Comparison of ENCODE assay signal across 26 cellular contexts in the genomic region with DNA sequence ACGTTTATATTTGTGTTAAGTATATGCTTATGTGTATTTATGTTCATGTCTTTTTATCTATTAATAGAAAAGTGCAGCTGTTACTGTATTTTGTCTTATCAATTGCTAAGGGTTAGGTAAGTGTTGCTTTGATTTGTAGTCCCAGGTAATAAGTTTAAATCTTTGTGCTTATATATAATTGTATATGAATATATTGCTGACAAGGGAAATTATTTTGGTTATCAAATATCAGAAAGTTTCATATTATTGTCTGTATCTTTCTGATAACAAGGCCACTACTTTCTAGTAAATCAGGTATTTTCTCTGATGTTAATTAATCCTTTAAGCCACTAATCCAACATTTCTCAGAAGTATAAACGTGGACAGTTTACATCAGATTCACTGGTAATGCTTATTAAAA. TPM values are rescaled to one million over a fixed set of nuclear protein-coding genes. Genes with fewer than 3 reads are reported as not detected.
DNase-seq lines count a peak whose midpoint lies in the region; ATAC-seq, FAIRE-seq and TF ChIP-seq lines count a peak whose summit lies in the region.
"Had no signal": no experiment of that assay in that cellular context is flagged by ENCODE, and none has a peak within 500 bp of the region (broad histone marks: within the 10 kb centered on the region; RNA-seq: fewer than 3 reads in every experiment).

No MANE protein-coding gene starts in this region.

- H3K36me3 ChIP-seq in HepG2 (replicated peaks in 1 of 2; ENCODE audit: control insufficient read depth in 1 of 2, insufficient read depth in 2 of 2, low read length in 2 of 2) (no peaks in the 10 kb centered on the region), right lobe of liver (no peaks in the 10 kb centered on the region), IMR-90 (ENCODE audit: control insufficient read depth, insufficient read depth, low read length) (no peaks in the 10 kb centered on the region), K562 (ENCODE audit: control insufficient read depth, insufficient read depth, low read length) (no peaks in the 10 kb centered on the region), upper lobe of right lung (no peaks in the 10 kb centered on the region)
- H3K36me3 ChIP-seq: BLaER1 treated with 17β-estradiol and CSF1 and Interleukin-3, amounts not matched to agents 10 nM and 100 nM had no signal

- DNase-seq in HepG2 (ENCODE audit: low spot score) (no peak), right lobe of liver (no peak), IMR-90 (no peak), K562 (ENCODE audit: extremely low read depth in 1 of 4, low spot score in 3 of 4) (no peak), KBM-7 (no peak), SIG-M5 treated with dmso at 0.1 percent for 504 hours (lab: John Stamatoyannopoulos, UW; ENCODE audit: unreplicated experiment) (no peak), upper lobe of right lung (no peak)
- DNase-seq: ACHN; Caco-2; Calu3; CD4-positive, alpha-beta T cell; CD8-positive, alpha-beta T cell; DMS 273 treated with DMSO at 0.1 percent for 48 hours; DMS153; DMS53; DMS79; DND-41; EL; GF-D8 had no signal

- BruUV-seq in HepG2 (replicated peaks; lab: Mats Ljungman, UMichigan) (no TSS peak), IMR-90 (replicated peaks; lab: Mats Ljungman, UMichigan) (no TSS peak), K562 (replicated peaks; lab: Mats Ljungman, UMichigan) (no TSS peak)

- dilution Hi-C loops in IMR-90 (cut with HindIII; ENCODE audit: low sequenced_read_pairs, unreplicated experiment), result no loop called here

- ATAC-seq in HepG2 (no peak), right lobe of liver (no peak), IMR-90 (ENCODE audit: low read depth) (no peak), K562 (no peak), upper lobe of right lung (no peak)
- ATAC-seq: CD8-positive, alpha-beta T cell had no signal

- H2BK20ac ChIP-seq in IMR-90 (ENCODE audit: low read depth, low read length), result no peak overlapping the region

- 73% methylated on average over 2 of the region's 2 CpGs for WGBS in HepG2 (ENCODE audit: low lambda C conversion rate)
- WGBS in right lobe of liver (ENCODE audit: insufficient coverage, low coverage, low lambda C conversion rate, missing lambda C conversion rate), result 70% methylated on average over 2 of the region's 2 CpGs
- no CpG with 5 or more reads among the region's 2 CpGs for WGBS in IMR-90 (ENCODE audit: extremely low coverage in 2 of 2, insufficient read length in 1 of 2), 2 experiments
- 0% methylated on average over 2 of the region's 2 CpGs for WGBS in K562 (ENCODE audit: insufficient coverage, low coverage, missing lambda C conversion rate)

- H3K14ac ChIP-seq in IMR-90 (replicated peaks; ENCODE audit: low read depth, low read length), result no peak overlapping the region

- TF ChIP-seq POLR2A in HepG2 (IDR thresholded peaks at IDR 0.05; ENCODE audit: insufficient read depth in 1 of 2, low read depth in 2 of 2, low read length in 2 of 2), result no peak
- no peak for TF ChIP-seq POLR2A in right lobe of liver (IDR thresholded peaks at IDR 0.05)
- no peak for TF ChIP-seq POLR2A in IMR-90 (IDR thresholded peaks at IDR 0.05; ENCODE audit: low read depth, low read length)
- TF ChIP-seq POLR2A in K562 (conservative IDR thresholded peaks at IDR 0.05), result no peak

- no peak overlapping the region for H2BK120ac ChIP-seq in IMR-90 (ENCODE audit: low read depth, low read length)

- H3K79me2 ChIP-seq in HepG2 (ENCODE audit: insufficient read depth, low read length) (no peaks in the 10 kb centered on the region), K562 (ENCODE audit: control insufficient read depth, insufficient read depth, low read length) (no peaks in the 10 kb centered on the region)

- no peak overlapping the region for H3K23ac ChIP-seq in IMR-90 (ENCODE audit: low read depth, low read length)

- H2AFZ ChIP-seq in HepG2 (ENCODE audit: low read length), result no peak overlapping the region
- no peak overlapping the region for H2AFZ ChIP-seq in IMR-90 (replicated peaks; ENCODE audit: low read length, poor library complexity)
- no peak overlapping the region for H2AFZ ChIP-seq in K562 (ENCODE audit: low read depth, low read length)

- TF ChIP-seq EP300 in HepG2 (IDR thresholded peaks at IDR 0.05; ENCODE audit: low read depth in 2 of 2, low read length in 2 of 2) (no peak), HepG2 (CRISPR knock-in tag; IDR thresholded peaks at IDR 0.05; ENCODE audit: borderline replicate concordance) (no peak), K562 (IDR thresholded peaks at IDR 0.05; ENCODE audit: low read length) (no peak)

- no peaks in the 10 kb centered on the region for H3K4me1 ChIP-seq in HepG2 (ENCODE audit: insufficient read depth, low read length)
- no peaks in the 10 kb centered on the region for H3K4me1 ChIP-seq in right lobe of liver
- H3K4me1 ChIP-seq in IMR-90 (ENCODE audit: control insufficient read depth, insufficient read depth, low read length), result no peaks in the 10 kb centered on the region
- no peaks in the 10 kb centered on the region for H3K4me1 ChIP-seq in K562 (replicated peaks in 1 of 2; ENCODE audit: control insufficient read depth in 2 of 2, insufficient read depth in 2 of 2, low read length in 2 of 2)
- no peaks in the 10 kb centered on the region for H3K4me1 ChIP-seq in upper lobe of right lung
- H3K4me1 ChIP-seq: BLaER1 treated with 17β-estradiol and CSF1 and Interleukin-3, amounts not matched to agents 10 nM and 100 nM; Caco-2 had no signal

- H4K91ac ChIP-seq in IMR-90 (ENCODE audit: insufficient read depth, low read depth, low read length), result no peak overlapping the region

- H4K8ac ChIP-seq in IMR-90 (ENCODE audit: low read depth in 2 of 2, low read length in 2 of 2), result no peak overlapping the region

- H2BK5ac ChIP-seq in IMR-90 (ENCODE audit: low read depth, low read length, poor library complexity, severe bottlenecking), result no peak overlapping the region

- no peak overlapping the region for H2AK9ac ChIP-seq in IMR-90 (replicated peaks; ENCODE audit: low read depth, low read length, poor library complexity)

- intact Hi-C loops in HepG2 (cut with micrococcal nuclease; ENCODE audit: unreplicated experiment), result no loop called here
- intact Hi-C loops in right lobe of liver (cut with DNase I), result no loop called here
- intact Hi-C loops in IMR-90 (cut with micrococcal nuclease), result no loop called here
- intact Hi-C loops in K562 (cut with micrococcal nuclease), result loop anchor here (5.0 kb wide), 1 partner anchor 207 kb away; no protein-coding TSS in a partner anchor
- intact Hi-C loops in upper lobe of right lung (cut with DNase I), result no loop called here

- H4K20me1 ChIP-seq in HepG2 (ENCODE audit: insufficient read depth, low read length) (no peaks in the 10 kb centered on the region), IMR-90 (ENCODE audit: insufficient read depth, low read length) (no peaks in the 10 kb centered on the region), K562 (replicated peaks; ENCODE audit: control insufficient read depth, insufficient read depth, low read length) (no peaks in the 10 kb centered on the region; the same call in 1 of the 2 replicates)
- H4K20me1 ChIP-seq: BLaER1 treated with 17β-estradiol and CSF1 and Interleukin-3, amounts not matched to agents 10 nM and 100 nM had no signal

- H3K9me1 ChIP-seq in IMR-90 (ENCODE audit: insufficient read depth, low read length) (0 out of 2 replicates have a peak, but pooled peaks cover 2% of the 10 kb centered on the region), K562 (ENCODE audit: control insufficient read depth, insufficient read depth, low read length) (no peaks in the 10 kb centered on the region)

- POLR2A ChIA-PET in HepG2 (lab: Yijun Ruan, JAX) (no interaction called here), IMR-90 (lab: Charles Lee; ENCODE audit: unreplicated experiment) (no interaction called here), K562 (lab: Yijun Ruan, JAX) (interaction anchor here (1.0 to 1.1 kb wide), 2 partner anchors 11 to 22 kb away, joined by 3 to 4 read pairs; no protein-coding TSS in a partner anchor)

- no peak overlapping the region for H2AK5ac ChIP-seq in IMR-90 (ENCODE audit: low read depth, low read length)

- H3K27me3 ChIP-seq in HepG2 (ENCODE audit: control insufficient read depth in 1 of 2, insufficient read depth in 2 of 2, low read length in 2 of 2), result no peaks in the 10 kb centered on the region
- no peaks in the 10 kb centered on the region for H3K27me3 ChIP-seq in right lobe of liver
- H3K27me3 ChIP-seq in IMR-90 (ENCODE audit: control insufficient read depth, insufficient read depth, low read length), result no peaks in the 10 kb centered on the region
- no peaks in the 10 kb centered on the region for H3K27me3 ChIP-seq in K562 (ENCODE audit: control insufficient read depth in 2 of 2, insufficient read depth in 2 of 2, low read length in 2 of 2)
- H3K27me3 ChIP-seq in upper lobe of right lung, result no peaks in the 10 kb centered on the region
- H3K27me3 ChIP-seq: BLaER1 treated with 17β-estradiol and CSF1 and Interleukin-3, amounts not matched to agents 10 nM and 100 nM had no signal

- no peak overlapping the region for H3K56ac ChIP-seq in IMR-90 (ENCODE audit: extremely low read depth, insufficient read depth, low read length)

- no peak overlapping the region for H3K4ac ChIP-seq in IMR-90 (ENCODE audit: low read depth, low read length)

- H3K9ac ChIP-seq in HepG2 (ENCODE audit: insufficient read depth, low read depth, low read length), result no peak overlapping the region
- H3K9ac ChIP-seq in IMR-90 (ENCODE audit: low read depth, low read length), result no peak overlapping the region
- no peak overlapping the region for H3K9ac ChIP-seq in K562 (ENCODE audit: insufficient read depth in 1 of 2, low read depth in 2 of 2, low read length in 2 of 2)
- H3K9ac ChIP-seq: BLaER1 treated with 17β-estradiol and CSF1 and Interleukin-3, amounts not matched to agents 10 nM and 100 nM had no signal

- no peak overlapping the region for H3K4me3 ChIP-seq in HepG2 (replicated peaks in 1 of 3; ENCODE audit: insufficient read depth in 1 of 3, low read depth in 2 of 3, low read length in 3 of 3)
- H3K4me3 ChIP-seq in right lobe of liver, result no peak overlapping the region
- H3K4me3 ChIP-seq in IMR-90 (ENCODE audit: insufficient read depth, low read depth, low read length), result no peak overlapping the region
- no peak overlapping the region for H3K4me3 ChIP-seq in K562
- H3K4me3 ChIP-seq in upper lobe of right lung, result no peak overlapping the region
- H3K4me3 ChIP-seq: BLaER1 treated with 17β-estradiol and CSF1 and Interleukin-3, amounts not matched to agents 10 nM and 100 nM had no signal

- CTCF ChIA-PET in HepG2 (lab: Yijun Ruan, JAX; ENCODE audit: low intra/inter-chr PET ratio, low total read pairs) (no interaction called here), IMR-90 (lab: Yijun Ruan, JAX) (interaction anchor here (0.6 kb wide), 1 partner anchor 1715 kb away, joined by 3 read pairs; no protein-coding TSS in a partner anchor), K562 (lab: Yijun Ruan, JAX; ENCODE audit: low intra/inter-chr PET ratio) (no interaction called here)

- no peak overlapping the region for H3K27ac ChIP-seq in HepG2 (ENCODE audit: extremely low read length, insufficient read depth, low read length)
- H3K27ac ChIP-seq in right lobe of liver, result no peak overlapping the region
- H3K27ac ChIP-seq in IMR-90 (ENCODE audit: insufficient read depth, low read length), result no peak overlapping the region
- no peak overlapping the region for H3K27ac ChIP-seq in K562 (ENCODE audit: extremely low read depth, low read depth, low read length)
- no peak overlapping the region for H3K27ac ChIP-seq in upper lobe of right lung
- H3K27ac ChIP-seq: 22Rv1; BLaER1 treated with 17β-estradiol and CSF1 and Interleukin-3, amounts not matched to agents 10 nM and 100 nM; C4-2B had no signal

- H2BK15ac ChIP-seq in IMR-90 (ENCODE audit: low read depth, low read length), result no peak overlapping the region

- in situ Hi-C loops in HepG2 (cut with HindIII; ENCODE audit: extremely low pct_ligation_motif_present, low pct_unique_long_range_greater_than_20kb) (no loop called here), IMR-90 (cut with MboI; ENCODE audit: low sequenced_read_pairs) (no loop called here), K562 (cut with MboI) (no loop called here), KBM-7 (cut with MboI; ENCODE audit: low pct_unique_long_range_greater_than_20kb, low sequenced_read_pairs) (no loop called here)

- TF ChIP-seq CTCF in HepG2 (CRISPR knock-in tag; IDR thresholded peaks at IDR 0.05) (no peak), right lobe of liver (IDR thresholded peaks at IDR 0.05) (no peak), IMR-90 (conservative IDR thresholded peaks at IDR 0.05; ENCODE audit: low read depth, low read length) (no peak), K562 (IDR thresholded peaks at IDR 0.05 in 2 of 3, conservative IDR thresholded peaks at IDR 0.05 in 1 of 3; ENCODE audit: insufficient read depth in 2 of 3, low read depth in 1 of 3, low read length in 3 of 3) (no peak), upper lobe of right lung (IDR thresholded peaks at IDR 0.05) (no peak)

- H3K9me3 ChIP-seq in HepG2 (ENCODE audit: low read length), result no peaks in the 10 kb centered on the region
- H3K9me3 ChIP-seq in right lobe of liver, result no peaks in the 10 kb centered on the region
- no peaks in the 10 kb centered on the region for H3K9me3 ChIP-seq in IMR-90 (ENCODE audit: control insufficient read depth, insufficient read depth, low read length)
- no peaks in the 10 kb centered on the region for H3K9me3 ChIP-seq in K562 (replicated peaks; ENCODE audit: control insufficient read depth, insufficient read depth, low read depth, low read length)
- H3K9me3 ChIP-seq in upper lobe of right lung, result no peaks in the 10 kb centered on the region
- H3K9me3 ChIP-seq: BLaER1 treated with 17β-estradiol and CSF1 and Interleukin-3, amounts not matched to agents 10 nM and 100 nM; Caco-2 had no signal

- no peak overlapping the region for H4K5ac ChIP-seq in IMR-90 (ENCODE audit: low read depth, low read length)

- no peak for TF ChIP-seq RAD21 in HepG2 (CRISPR knock-in tag; IDR thresholded peaks at IDR 0.05)
- TF ChIP-seq RAD21 in IMR-90 (IDR thresholded peaks at IDR 0.05; ENCODE audit: low read length), result no peak
- no peak for TF ChIP-seq RAD21 in K562 (CRISPR knock-in tag; conservative IDR thresholded peaks at IDR 0.05 in 1 of 2, IDR thresholded peaks at IDR 0.05 in 1 of 2)

- no peak overlapping the region for H3K18ac ChIP-seq in IMR-90 (ENCODE audit: low read depth, low read length)

- no peaks in the 10 kb centered on the region; a peak in 1 of 4 replicates for H3K79me1 ChIP-seq in IMR-90 (ENCODE audit: low read depth in 1 of 2, low read length in 2 of 2)

- FAIRE-seq in HepG2 (lab: Jason Lieb, UNC) (no peak), K562 (lab: Jason Lieb, UNC) (no peak)
- FAIRE-seq: GM19239 had no signal

- H3K4me2 ChIP-seq in HepG2 (ENCODE audit: low read depth, low read length) (no peak overlapping the region), IMR-90 (ENCODE audit: low read depth, low read length) (no peak overlapping the region), K562 (ENCODE audit: insufficient read depth, low read length) (no peak overlapping the region)
- H3K4me2 ChIP-seq: BLaER1 treated with 17β-estradiol and CSF1 and Interleukin-3, amounts not matched to agents 10 nM and 100 nM had no signal

RNA-seq across cellular contexts. Expression of a gene that starts 21.3 kb away (rescaled TPM):
- total RNA-seq in HepG2 (2016; rRNA removed; fragmentation: Illumina TruSeq; extraction: Trizol), result 1.5 TPM in 1 of 2 replicates, not detected in the other
- total RNA-seq in HepG2 (2016; cell fraction: cytosol; rRNA removed; fragmentation: Illumina TruSeq; extraction: Trizol; ENCODE audit: low read depth), result not detected in 2 replicates
- 1.1 TPM in 1 of 2 replicates, not detected in the other for total RNA-seq in HepG2 (2016; cell fraction: insoluble cytoplasmic fraction; rRNA removed; fragmentation: Illumina TruSeq; extraction: Trizol)
- total RNA-seq in HepG2 (2016; cell fraction: membrane; rRNA removed; fragmentation: Illumina TruSeq; extraction: Trizol), result 0.17 TPM in 1 of 2 replicates, not detected in the other
- total RNA-seq in HepG2 (2016; cell fraction: nucleus; rRNA removed; fragmentation: Illumina TruSeq; extraction: Trizol), result 8.6 and 10.1 TPM in 2 replicates
- 0.20 and 0.25 TPM in 2 replicates for polyA plus RNA-seq in HepG2 (2011; rRNA removed)
- not detected in 2 replicates for polyA plus RNA-seq in HepG2 (2011; cell fraction: cytosol; rRNA removed)
- polyA plus RNA-seq in HepG2 (2011; cell fraction: nucleus; rRNA removed), result 2.0 and 2.4 TPM in 2 replicates
- not detected in 2 replicates for polyA plus RNA-seq in HepG2 (2012)
- polyA plus RNA-seq in HepG2 (2016; cell fraction: cytosol; fragmentation: Illumina TruSeq; extraction: Trizol; ENCODE audit: low read depth), result not detected in 2 replicates
- not detected in 2 replicates for polyA plus RNA-seq in HepG2 (2016; cell fraction: insoluble cytoplasmic fraction; fragmentation: Illumina TruSeq; extraction: Trizol; ENCODE audit: low read depth)
- polyA plus RNA-seq in HepG2 (2016; cell fraction: membrane; fragmentation: Illumina TruSeq; extraction: Trizol; ENCODE audit: low read depth), result not detected in 2 replicates
- not detected in 2 replicates for polyA plus RNA-seq in HepG2 (2016; cell fraction: nucleus; fragmentation: Illumina TruSeq; extraction: Trizol; ENCODE audit: insufficient read depth, low read depth)
- polyA minus RNA-seq in HepG2 (2011; rRNA and poly(A)+ RNA removed; ENCODE audit: low replicate concordance), result 4.1 and 6.5 TPM in 2 replicates
- polyA minus RNA-seq in HepG2 (2011; cell fraction: cytosol; rRNA and poly(A)+ RNA removed), result not detected in 2 replicates
- polyA minus RNA-seq in HepG2 (2011; cell fraction: nucleus; rRNA and poly(A)+ RNA removed), result 33.8 and 40.4 TPM in 2 replicates
- total RNA-seq in right lobe of liver, result 1 to 10 TPM in 2 of 6 experiments, under 1 TPM in 4; 0.68 to 3.1 (median 0.87) TPM
- total RNA-seq in IMR-90 (2012; rRNA removed), result 0.90 and 2.2 TPM in 2 replicates
- polyA plus RNA-seq in IMR-90 (2012; rRNA removed), result not detected in 2 replicates
- polyA plus RNA-seq in IMR-90 (2012; cell fraction: cytosol; rRNA removed), result not detected in 2 replicates
- polyA plus RNA-seq in IMR-90 (2012; cell fraction: nucleus; rRNA removed; ENCODE audit: low replicate concordance), result 0.13 and 0.66 TPM in 2 replicates
- total RNA-seq in K562 (2011; cell fraction: chromatin; rRNA removed; ENCODE audit: low replicate concordance), result 17.1 and 57.1 TPM in 2 replicates
- total RNA-seq in K562 (2011; cell fraction: nucleolus; rRNA removed), result 6.3 and 9.9 TPM in 2 replicates
- total RNA-seq in K562 (2011; cell fraction: nucleoplasm; rRNA removed), result 44.9 and 89.1 TPM in 2 replicates
- total RNA-seq in K562 (2014; rRNA removed), result 1.2 and 1.5 TPM in 2 replicates
- total RNA-seq in K562 (2014; rRNA removed; fragmentation: Illumina TruSeq; extraction: Trizol), result 4.9 and 5.1 TPM in 2 replicates
- 4.2 and 4.9 TPM in 2 replicates for total RNA-seq in K562 (2015; rRNA removed; fragmentation: Illumina TruSeq; extraction: Trizol)
- total RNA-seq in K562 (2021), result 0.98 and 1.1 TPM in 2 replicates
- polyA plus RNA-seq in K562 (2011; rRNA removed), result 0.38 and 0.41 TPM in 2 replicates
- 0.07 TPM in 1 of 2 replicates, not detected in the other for polyA plus RNA-seq in K562 (2011; cell fraction: cytosol; rRNA removed)
- 4.6 and 6.1 TPM in 2 replicates for polyA plus RNA-seq in K562 (2011; cell fraction: nucleus; rRNA removed)
- polyA plus RNA-seq in K562 (2012), result not detected in 2 replicates
- 0.12 TPM in 1 of 2 replicates, not detected in the other for polyA plus RNA-seq in K562 (2014; fragmentation: Illumina TruSeq; extraction: Trizol)
- polyA plus RNA-seq in K562 (2014; fragmentation: Nextera tagmentation; extraction: Ambion mirVana), result not detected
- polyA plus RNA-seq in K562 (2014; rRNA removed), result 0.31 TPM in 1 of 2 replicates, not detected in the other
- 14.3 and 17.5 TPM in 2 replicates for polyA minus RNA-seq in K562 (2011; rRNA and poly(A)+ RNA removed)
- polyA minus RNA-seq in K562 (2011; cell fraction: cytosol; rRNA and poly(A)+ RNA removed), result not detected in 2 replicates
- polyA minus RNA-seq in K562 (2011; cell fraction: nucleus; rRNA and poly(A)+ RNA removed), result 40.3 and 41.9 TPM in 2 replicates
- total RNA-seq in upper lobe of right lung, result 1.9 TPM
- total RNA-seq: A172, Daoy, G401 had no signal
